In the genomic region with DNA sequence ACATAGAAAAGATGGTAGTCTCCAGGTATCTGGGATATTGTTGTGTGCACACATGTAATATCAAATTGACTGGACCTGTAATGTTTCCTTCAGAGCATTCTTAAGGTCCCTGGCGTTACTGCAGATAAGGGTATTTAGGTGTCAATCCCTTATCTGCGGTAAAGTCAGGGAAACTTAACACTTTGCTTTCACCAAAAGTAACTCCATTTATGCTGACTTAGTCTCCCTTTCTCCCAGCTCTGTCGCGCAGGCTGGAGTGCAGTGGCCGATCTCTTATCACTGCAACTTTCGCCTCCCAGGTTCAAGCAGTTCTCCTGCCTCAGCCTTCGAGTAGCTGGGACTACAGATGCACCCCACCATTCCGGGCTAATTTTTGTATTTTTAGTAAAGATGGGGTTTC, we compare ENCODE assay signal across 10 cellular contexts. TPM values are rescaled to one million over a fixed set of nuclear protein-coding genes. Genes with fewer than 3 reads are reported as not detected.
A peak's percentile ranks its signal among the peaks of the same experiment; 100 is the strongest.
DNase-seq lines count a peak whose midpoint lies in the region; ATAC-seq and TF ChIP-seq lines count a peak whose summit lies in the region.
"Had no signal": no experiment of that assay in that cellular context is flagged by ENCODE, and none has a peak within 500 bp of the region (broad histone marks: within the 10 kb centered on the region; RNA-seq: fewer than 3 reads in every experiment).

No MANE protein-coding gene starts in this region.

- peaks cover 22% of the 10 kb centered on the region for H3K36me3 Mint-ChIP-seq in stimulated activated naive CD8-positive, alpha-beta T cell treated with anti-CD3 and anti-CD28 coated beads, Interleukin-15, Interleukin-2, amounts not matched to agents 100 ng/mL and 50 ng/mL, for 24 hours (ENCODE audit: low read depth)
- H3K36me3 Mint-ChIP-seq in MCF 10A (ENCODE audit: insufficient read depth, unreplicated experiment) (peaks cover 21% of the 10 kb centered on the region), natural killer cell (no peaks in the 10 kb centered on the region)

- CTCF ChIA-PET in MCF 10A (lab: Yijun Ruan, JAX) = interaction anchor here (0.5 to 1.1 kb wide), 4 partner anchors 40 to 263 kb away, joined by 3 to 5 read pairs (median 3); a partner anchor contains a TSS

- H3K9me3 Mint-ChIP-seq in stimulated activated naive CD8-positive, alpha-beta T cell treated with anti-CD3 and anti-CD28 coated beads, Interleukin-15, Interleukin-2, amounts not matched to agents 100 ng/mL and 50 ng/mL, for 24 hours = no peaks in the 10 kb centered on the region
- no peaks in the 10 kb centered on the region for H3K9me3 Mint-ChIP-seq in MCF 10A (ENCODE audit: unreplicated experiment)
- H3K9me3 Mint-ChIP-seq in natural killer cell = no peaks in the 10 kb centered on the region

- H3K4me1 Mint-ChIP-seq in stimulated activated naive CD8-positive, alpha-beta T cell treated with anti-CD3 and anti-CD28 coated beads, Interleukin-15, Interleukin-2, amounts not matched to agents 100 ng/mL and 50 ng/mL, for 24 hours (ENCODE audit: low read depth) = peaks cover 56% of the 10 kb centered on the region
- peaks cover 20% of the 10 kb centered on the region for H3K4me1 Mint-ChIP-seq in MCF 10A (ENCODE audit: insufficient read depth, unreplicated experiment)
- H3K4me1 Mint-ChIP-seq in natural killer cell = peaks cover 58 to 60% of the 10 kb centered on the region in 2 donors

- TSS peak; percentile 23 for BruUV-seq in MCF 10A (replicated peaks; lab: Mats Ljungman, UMichigan)

- POLR2A ChIA-PET in MCF 10A (lab: Yijun Ruan, JAX) = interaction anchor here (0.9 to 3.1 kb wide), 5 partner anchors 14 to 50 kb away, joined by 4 to 16 read pairs (median 9); a partner anchor contains a TSS

- intact Hi-C loops in MCF 10A (cut with micrococcal nuclease) (loop anchor here (2.0 kb wide), 1 partner anchor 143 kb away; no protein-coding TSS in a partner anchor), natural killer cell (cut with micrococcal nuclease) (loop anchor here (5.0 kb wide), 2 partner anchors 39 to 144 kb away; a partner anchor contains a TSS)

- TF ChIP-seq CTCF in MCF 10A (IDR thresholded peaks at IDR 0.05; ENCODE audit: unreplicated experiment) = no peak
- TF ChIP-seq CTCF in natural killer cell (IDR thresholded peaks at IDR 0.05) = no peak

- peak overlapping the region; percentile 85 for H3K4me3 Mint-ChIP-seq in stimulated activated naive CD8-positive, alpha-beta T cell treated with anti-CD3 and anti-CD28 coated beads, Interleukin-15, Interleukin-2, amounts not matched to agents 100 ng/mL and 50 ng/mL, for 24 hours
- H3K4me3 Mint-ChIP-seq in MCF 10A (ENCODE audit: unreplicated experiment) = peak overlapping the region; percentile 77
- H3K4me3 Mint-ChIP-seq in natural killer cell = peak overlapping the region; percentile 88

- no peak overlapping the region for H3K27ac Mint-ChIP-seq in stimulated activated naive CD8-positive, alpha-beta T cell treated with anti-CD3 and anti-CD28 coated beads, Interleukin-15, Interleukin-2, amounts not matched to agents 100 ng/mL and 50 ng/mL, for 24 hours
- no peak overlapping the region for H3K27ac Mint-ChIP-seq in MCF 10A (ENCODE audit: low read depth, unreplicated experiment)
- no peak overlapping the region for H3K27ac Mint-ChIP-seq in natural killer cell

- no peaks in the 10 kb centered on the region for H3K27me3 Mint-ChIP-seq in stimulated activated naive CD8-positive, alpha-beta T cell treated with anti-CD3 and anti-CD28 coated beads, Interleukin-15, Interleukin-2, amounts not matched to agents 100 ng/mL and 50 ng/mL, for 24 hours
- H3K27me3 Mint-ChIP-seq in MCF 10A (ENCODE audit: insufficient read depth, unreplicated experiment) = no peaks in the 10 kb centered on the region
- H3K27me3 Mint-ChIP-seq in natural killer cell (ENCODE audit: low read depth in 2 of 2) = no peaks in the 10 kb centered on the region

- no peak for DNase-seq in stimulated activated naive CD8-positive, alpha-beta T cell treated with anti-CD3 and anti-CD28 coated beads, Interleukin-15, Interleukin-2, amounts not matched to agents 100 U/mL and 50 U/mL, for 24 hours
- DNase-seq in MCF 10A (ENCODE audit: unreplicated experiment) (no peak), natural killer cell (no peak), mesenteric fat pad (ENCODE audit: low spot score) (no peak), AML-193 (lab: John Stamatoyannopoulos, UW) (no peak), occipital lobe (lab: John Stamatoyannopoulos, UW) (no peak)
- DNase-seq: cerebellar nuclear complex, DMS 273 treated with DMSO at 0.1 percent for 48 hours had no signal

- no peak for ATAC-seq in stimulated activated naive CD8-positive, alpha-beta T cell treated with anti-CD3 and anti-CD28 coated beads, Interleukin-15, Interleukin-2, amounts not matched to agents 100 U/mL and 50 U/mL, for 24 hours
- no peak for ATAC-seq in natural killer cell
- no peak for ATAC-seq in GM19452 (IDR thresholded peaks at IDR 0.05; ENCODE audit: unreplicated experiment)

RNA-seq across cellular contexts. Expression of a gene that starts 1.8 kb away (rescaled TPM):
- total RNA-seq in MCF 10A (2022) (9.1 and 9.9 TPM in 2 replicates), natural killer cell (10 to 100 TPM; 33.8 to 55.2 (median 45.6) TPM), mesenteric fat pad (9.0 TPM), occipital lobe (8.3 TPM)

RNA-seq across cellular contexts. Expression of a gene that starts 25.9 kb away (rescaled TPM):
- 3.4 and 7.6 TPM in 2 replicates for total RNA-seq in MCF 10A (2022)
- 10 to 100 TPM in 2 of 3 donors, 1 to 10 TPM in 1; 8.3 to 11.2 (median 10.1) TPM for total RNA-seq in natural killer cell
- 2.8 TPM for total RNA-seq in mesenteric fat pad
- total RNA-seq in occipital lobe = 5.9 TPM

RNA-seq across cellular contexts. Expression of a gene that starts 39.9 kb away (rescaled TPM):
- total RNA-seq in MCF 10A (2022) (14.0 and 17.6 TPM in 2 replicates), natural killer cell (10 to 100 TPM; 15.5 to 22.3 (median 21.6) TPM), mesenteric fat pad (10.4 TPM), occipital lobe (8.0 TPM)

RNA-seq across cellular contexts. Expression of a gene that starts 52.0 kb away (rescaled TPM):
- 16.3 and 22.6 TPM in 2 replicates for total RNA-seq in MCF 10A (2022)
- 10 to 100 TPM; 51.8 to 78.1 (median 65.8) TPM for total RNA-seq in natural killer cell
- 25.9 TPM for total RNA-seq in mesenteric fat pad
- 54.9 TPM for total RNA-seq in occipital lobe

RNA-seq across cellular contexts. Expression of a gene that starts 57.2 kb away (rescaled TPM):
- total RNA-seq in MCF 10A (2022) = 5.0 and 6.3 TPM in 2 replicates
- 10 to 100 TPM in 2 of 3 donors, 1 to 10 TPM in 1; 9.9 to 12.1 (median 10.7) TPM for total RNA-seq in natural killer cell
- 3.7 TPM for total RNA-seq in mesenteric fat pad
- total RNA-seq in occipital lobe = 8.1 TPM
